ENCODE assay signal across 2 cellular contexts in the genomic region with DNA sequence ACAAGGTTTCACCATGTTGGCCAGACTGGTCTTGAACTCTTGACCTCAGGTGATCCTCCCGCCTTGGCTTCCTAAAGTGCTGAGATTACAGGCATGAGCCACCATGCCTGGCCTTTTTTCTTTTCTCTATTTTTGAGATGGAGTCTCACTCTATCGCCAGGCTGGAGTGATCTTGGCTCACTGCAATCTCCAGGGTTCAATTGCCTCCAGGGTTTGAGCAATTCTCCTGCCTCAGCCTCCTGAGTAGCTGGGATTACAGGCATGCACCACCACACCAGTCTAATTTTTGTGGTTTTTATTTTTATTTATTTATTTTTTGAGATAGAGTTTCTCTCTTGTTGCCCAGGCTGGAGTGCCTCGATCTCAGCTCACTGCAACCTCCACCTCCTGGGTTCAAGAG. TPM values are rescaled to one million over a fixed set of nuclear protein-coding genes. Genes with fewer than 3 reads are reported as not detected.
"Had no signal": no experiment of that assay in that cellular context is flagged by ENCODE, and none has a peak within 500 bp of the region (broad histone marks: within the 10 kb centered on the region; RNA-seq: fewer than 3 reads in every experiment).

No MANE protein-coding gene starts in this region.

RNA-seq across cellular contexts. Expression of a gene that starts 28.3 kb away (rescaled TPM):
- polyA plus RNA-seq: stomach, urinary bladder had no signal
